In the genomic region with DNA sequence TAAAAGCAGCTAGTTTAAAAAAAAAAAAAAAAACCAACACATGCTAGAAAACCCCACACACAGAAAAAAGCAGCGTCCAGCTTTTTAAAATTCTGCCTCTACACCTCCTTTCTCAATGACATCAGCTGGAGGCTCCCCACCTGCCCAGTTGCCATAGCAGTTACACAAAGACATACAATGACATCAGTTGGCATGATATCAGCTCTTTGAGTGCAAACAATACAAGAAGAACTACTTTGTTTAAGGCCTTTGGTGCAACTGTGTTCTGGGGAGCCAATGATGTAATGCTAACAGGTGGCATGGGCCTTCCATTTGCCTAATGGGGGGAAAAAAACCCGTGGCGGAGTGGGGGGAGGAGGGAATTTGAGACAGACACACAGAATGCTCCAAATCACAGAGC, we compare ENCODE assay signal across 8 cellular contexts. TPM values are rescaled to one million over a fixed set of nuclear protein-coding genes. Genes with fewer than 3 reads are reported as not detected.
DNase-seq lines count a peak whose midpoint lies in the region; ATAC-seq, FAIRE-seq and TF ChIP-seq lines count a peak whose summit lies in the region.

No MANE protein-coding gene starts in this region.

- no peak for TF ChIP-seq CTCF in BE2C (IDR thresholded peaks at IDR 0.05; ENCODE audit: low read depth, low read length)
- no peak for TF ChIP-seq CTCF in cardiac fibroblast (IDR thresholded peaks at IDR 0.05; ENCODE audit: low read depth, low read length)

- DNase-seq in BE2C (peak; percentile 38), LHCN-M2 (ENCODE audit: low read depth) (peak; percentile 98), SK-MEL-5 (ENCODE audit: low read depth, low spot score) (peak; percentile 71), cardiac fibroblast (ENCODE audit: low read depth in 2 of 2) (peak; percentile 60 to 87), middle frontal gyrus (ENCODE audit: extremely low spot score, low spot score) (peak; percentile 75), HuH-7.5 (ENCODE audit: low spot score) (no peak), H54 (ENCODE audit: insufficient read length, low spot score) (no peak)

- no peaks in the 10 kb centered on the region for H3K9me3 ChIP-seq in BE2C

- no peaks in the 10 kb centered on the region for H3K27me3 ChIP-seq in BE2C

- TF ChIP-seq POLR2A in H54 (IDR thresholded peaks at IDR 0.05; ENCODE audit: low read depth, low read length), result no peak

- H3K4me3 ChIP-seq in BE2C (ENCODE audit: low read depth, low read length) (no peak overlapping the region), cardiac fibroblast (replicated peaks in 1 of 2; ENCODE audit: low read depth in 2 of 2, low read length in 2 of 2) (no peak overlapping the region)

- peaks cover 36% of the 10 kb centered on the region for H3K4me1 ChIP-seq in BE2C

- no peak for FAIRE-seq in H54 (lab: Jason Lieb, UNC)

- peak; percentile 25 for ATAC-seq in GM19372 (IDR thresholded peaks at IDR 0.05; ENCODE audit: low read depth, unreplicated experiment)

- H3K36me3 ChIP-seq in BE2C, result peaks cover 14% of the 10 kb centered on the region

- in situ Hi-C loops in SK-MEL-5 (cut with HindIII; ENCODE audit: low pct_unique_long_range_greater_than_20kb, low sequenced_read_pairs), result no loop called here

RNA-seq across cellular contexts. Expression of gene DUSP10, which starts 32.9 kb away (rescaled TPM):
- polyA plus RNA-seq in BE2C (2012; ENCODE audit: insufficient read depth, insufficient read length, low read depth), result 17.0 TPM
- total RNA-seq in LHCN-M2 (2014; rRNA removed), result 43.4 and 50.7 TPM in 2 replicates
- 18.8 TPM for polyA plus RNA-seq in LHCN-M2 (2012)
- total RNA-seq in SK-MEL-5 (2014; rRNA removed; shearing (Covaris generic)), result 90.7 and 101 TPM in 2 replicates
- 75.5 and 84.1 TPM in 2 replicates for polyA plus RNA-seq in SK-MEL-5 (2015; cell fraction: cytosol; rRNA removed)
- 58.0 and 67.2 TPM in 2 replicates for polyA plus RNA-seq in SK-MEL-5 (2015; cell fraction: nucleus; rRNA removed)

Comparison
In these comparisons a context has a peak if more than half of its experiments do, and no peak if none do; other contexts are left out.
1. DNase-seq: peak in BE2C (single experiment), LHCN-M2 (single experiment), SK-MEL-5 (single experiment), cardiac fibroblast (2 of 2) and middle frontal gyrus (single experiment); none in HuH-7.5 (single experiment) and H54 (single experiment).